In genomic region chr12:102220736-102221135, GRCh38 we compare ENCODE assay signal across 6 cellular contexts. TPM values are rescaled to one million over a fixed set of nuclear protein-coding genes. Genes with fewer than 3 reads are reported as not detected.
"Had no signal": no experiment of that assay in that cellular context is flagged by ENCODE, and none has a peak within 500 bp of the region (broad histone marks: within the 10 kb centered on the region; RNA-seq: fewer than 3 reads in every experiment).

No MANE protein-coding gene starts in this region.

- FAIRE-seq: G401.6, GM12891, GM18507 had no signal

- H3K4me3 ChIP-seq: GM12878 had no signal

- DNase-seq: GDM1, GF-D8 had no signal

- ATAC-seq: GM12878 had no signal

RNA-seq across cellular contexts. Expression of gene PMCH, which starts 23.1 kb away (rescaled TPM):
- total RNA-seq: GM12878 had no signal
